9 cellular contexts compared by ENCODE assay signal in genomic region chr11:74634537-74634936, GRCh38. TPM values are rescaled to one million over a fixed set of nuclear protein-coding genes. Genes with fewer than 3 reads are reported as not detected.
DNase-seq lines count a peak whose midpoint lies in the region; ATAC-seq and TF ChIP-seq lines count a peak whose summit lies in the region.
"Had no signal": no experiment of that assay in that cellular context is flagged by ENCODE, and none has a peak within 500 bp of the region (broad histone marks: within the 10 kb centered on the region; RNA-seq: fewer than 3 reads in every experiment).

No MANE protein-coding gene starts in this region.

- H2AK5ac ChIP-seq in neuronal stem cell (ENCODE audit: low read depth, low read length): no peak overlapping the region

- H3K4me1 Mint-ChIP-seq in neural progenitor cell (peaks cover 7% of the 10 kb centered on the region), nephron progenitor cell (peaks cover 15% of the 10 kb centered on the region), T-helper 17 cell (no peaks in the 10 kb centered on the region)

- no peak overlapping the region for H2BK15ac ChIP-seq in neuronal stem cell (ENCODE audit: low read length)

- H3K9me3 Mint-ChIP-seq in neural progenitor cell (no peaks in the 10 kb centered on the region), nephron progenitor cell (no peaks in the 10 kb centered on the region)

- peaks cover 32% of the 10 kb centered on the region for H3K36me3 Mint-ChIP-seq in neural progenitor cell
- peaks cover 44% of the 10 kb centered on the region for H3K36me3 Mint-ChIP-seq in nephron progenitor cell (ENCODE audit: low read depth)
- H3K36me3 Mint-ChIP-seq in T-helper 17 cell (ENCODE audit: low read depth): peaks cover 12% of the 10 kb centered on the region

- H4K91ac ChIP-seq in neuronal stem cell (ENCODE audit: low read depth, low read length, poor library complexity): no peak overlapping the region

- H3K27me3 ChIP-seq in neural progenitor cell: no peaks in the 10 kb centered on the region
- H3K27me3 ChIP-seq in neuronal stem cell (ENCODE audit: control insufficient read depth in 3 of 3, insufficient read depth in 3 of 3, low read depth in 1 of 3, low read length in 3 of 3): no peaks in the 10 kb centered on the region

- peaks cover 5% of the 10 kb centered on the region for H3K36me3 ChIP-seq in neural progenitor cell
- H3K36me3 ChIP-seq in neuronal stem cell (replicated peaks in 1 of 2; ENCODE audit: control insufficient read depth in 2 of 2, insufficient read depth in 2 of 2, low read length in 2 of 2): peaks cover 15 to 100% of the 10 kb centered on the region in 2 donors

- no peaks in the 10 kb centered on the region for H3K79me2 ChIP-seq in neural progenitor cell (ENCODE audit: low read depth)

- no peak overlapping the region for H2BK5ac ChIP-seq in neuronal stem cell (ENCODE audit: low read length)

- H3K14ac ChIP-seq in neuronal stem cell (ENCODE audit: low read length): no peak overlapping the region

- TF ChIP-seq CTCF in epithelial cell of esophagus (IDR thresholded peaks at IDR 0.05; ENCODE audit: insufficient read depth, low read depth, low read length, missing control alignments) (peak; percentile 70), neural progenitor cell (IDR thresholded peaks at IDR 0.05) (peak; percentile 36), nephron progenitor cell (IDR thresholded peaks at IDR 0.05) (no peak)

- H4K20me1 ChIP-seq in neural progenitor cell (ENCODE audit: low read depth): peaks cover 7% of the 10 kb centered on the region

- no peak overlapping the region for H4K8ac ChIP-seq in neuronal stem cell (ENCODE audit: low read depth, low read length)

- no peaks in the 10 kb centered on the region for H3K9me3 ChIP-seq in neural progenitor cell (ENCODE audit: low read depth)
- H3K9me3 ChIP-seq in neuronal stem cell (replicated peaks in 1 of 2; ENCODE audit: control insufficient read depth in 2 of 2, insufficient read depth in 1 of 2, low read depth in 1 of 2, low read length in 2 of 2): no peaks in the 10 kb centered on the region
- H3K9me3 ChIP-seq in T-helper 17 cell (ENCODE audit: control insufficient read depth, low read length, poor library complexity, severe bottlenecking): no peaks in the 10 kb centered on the region

- H3K23ac ChIP-seq in neuronal stem cell (ENCODE audit: low read depth, low read length, poor library complexity): no peak overlapping the region

- no peak overlapping the region for H3K4ac ChIP-seq in neuronal stem cell (ENCODE audit: low read length)

- H3K27ac ChIP-seq in neural progenitor cell (no peak overlapping the region), neuronal stem cell (replicated peaks; ENCODE audit: low read length) (no peak overlapping the region)

- DNase-seq in Daoy (ENCODE audit: low read depth) (peak; percentile 69), NCI-H2196 treated with DMSO at 0.1 percent for 48 hours (lab: John Stamatoyannopoulos, UW; ENCODE audit: unreplicated experiment) (peak; percentile 8), epithelial cell of esophagus (ENCODE audit: low read depth) (peak; percentile 95), neural progenitor cell (ENCODE audit: low spot score) (no peak), nephron progenitor cell (no peak), neuronal stem cell (ENCODE audit: low spot score) (no peak), T-helper 17 cell (no peak)
- DNase-seq: cortex of kidney had no signal

- no peaks in the 10 kb centered on the region for H3K27me3 Mint-ChIP-seq in neural progenitor cell (ENCODE audit: insufficient read depth, low read depth)
- no peaks in the 10 kb centered on the region for H3K27me3 Mint-ChIP-seq in nephron progenitor cell (ENCODE audit: low read depth, poor library complexity)
- H3K27me3 Mint-ChIP-seq in T-helper 17 cell: no peaks in the 10 kb centered on the region

- WGBS in neuronal stem cell (ENCODE audit: extremely low coverage in 2 of 2, insufficient read length in 2 of 2, insufficient replicate concordance in 1 of 2), 2 donors: no CpG with 5 or more reads among the region's 4 CpGs

- H2AFZ ChIP-seq in neural progenitor cell (replicated peaks) (no peak overlapping the region), neuronal stem cell (ENCODE audit: low read length) (no peak overlapping the region)

- H3K4me2 ChIP-seq in neural progenitor cell (no peak overlapping the region), neuronal stem cell (ENCODE audit: insufficient read depth, low read length, poor library complexity, severe bottlenecking) (no peak overlapping the region)

- H3K4me1 ChIP-seq in neural progenitor cell: peaks cover 22% of the 10 kb centered on the region
- peaks cover 0 to 2% of the 10 kb centered on the region in 2 donors for H3K4me1 ChIP-seq in neuronal stem cell (ENCODE audit: control insufficient read depth in 2 of 2, insufficient read depth in 1 of 2, low read depth in 1 of 2, low read length in 2 of 2)

- no peak overlapping the region for H3K4me3 Mint-ChIP-seq in neural progenitor cell
- H3K4me3 Mint-ChIP-seq in nephron progenitor cell: no peak overlapping the region
- H3K4me3 Mint-ChIP-seq in T-helper 17 cell: no peak overlapping the region

- H3K4me3 ChIP-seq in epithelial cell of esophagus (ENCODE audit: low read length) (no peak overlapping the region), neural progenitor cell (no peak overlapping the region), neuronal stem cell (ENCODE audit: low read length in 2 of 2) (no peak overlapping the region)

- ATAC-seq in GM18867 (IDR thresholded peaks at IDR 0.05; ENCODE audit: unreplicated experiment) (no peak), T-helper 17 cell (no peak)

- no peak overlapping the region for H3K18ac ChIP-seq in neuronal stem cell (ENCODE audit: low read length)

- no peaks in the 10 kb centered on the region for H3F3A ChIP-seq in neural progenitor cell (ENCODE audit: low read depth)

- H3K27ac Mint-ChIP-seq in neural progenitor cell (no peak overlapping the region), nephron progenitor cell (no peak overlapping the region), T-helper 17 cell (no peak overlapping the region)

- H3K9ac ChIP-seq in neural progenitor cell (no peak overlapping the region), neuronal stem cell (ENCODE audit: low read depth, low read length, poor library complexity) (no peak overlapping the region)

- no peak overlapping the region for H2BK12ac ChIP-seq in neuronal stem cell (ENCODE audit: low read length)

- no peaks in the 10 kb centered on the region for H3K79me1 ChIP-seq in neuronal stem cell (ENCODE audit: low read depth, low read length)

- no peak overlapping the region for H2BK120ac ChIP-seq in neuronal stem cell (ENCODE audit: low read depth, low read length)

RNA-seq across cellular contexts. Expression of gene POLD3, which starts 42.2 kb away (rescaled TPM):
- 14.3 and 22.9 TPM in 2 replicates for total RNA-seq in Daoy (2014; rRNA removed; shearing (Covaris generic))
- 45.4 and 56.9 TPM in 2 replicates for total RNA-seq in neural progenitor cell (ENCODE audit: low replicate concordance)
- 32.8 TPM for polyA plus RNA-seq in neuronal stem cell (2013, experiment 1 of 2)
- 34.6 TPM for polyA plus RNA-seq in neuronal stem cell (2013, experiment 2 of 2)
- 10 to 100 TPM; 10.8 to 11.1 TPM for total RNA-seq in T-helper 17 cell

Comparison
In these comparisons a context has a peak if more than half of its experiments do, and no peak if none do; other contexts are left out.
1. DNase-seq: peak in Daoy (single experiment), NCI-H2196 treated with DMSO at 0.1 percent for 48 hours (single experiment) and epithelial cell of esophagus (single experiment); none in neural progenitor cell (single experiment), nephron progenitor cell (single experiment), neuronal stem cell (single experiment) and T-helper 17 cell (0 of 3).